In genomic region chr18:32093106-32093511, GRCh38 we compare ENCODE assay signal across 8 cellular contexts. TPM values are rescaled to one million over a fixed set of nuclear protein-coding genes. Genes with fewer than 3 reads are reported as not detected.
DNase-seq lines count a peak whose midpoint lies in the region; ATAC-seq and TF ChIP-seq lines count a peak whose summit lies in the region.

No MANE protein-coding gene starts in this region.

- ATAC-seq in GM18861 (IDR thresholded peaks at IDR 0.05; ENCODE audit: unreplicated experiment) (peak; percentile 36), HG03066 (IDR thresholded peaks at IDR 0.05; ENCODE audit: low read depth, unreplicated experiment) (peak; percentile 31)
- peak; percentile 7 for ATAC-seq in activated CD8-positive, alpha-beta memory T cell treated with anti-CD3 and anti-CD28 coated beads, Interleukin-2, amount 10 ng/mL, durations not matched to agents 7 days and 5 days

- peak; percentile 22 for DNase-seq in AG09319 (ENCODE audit: extremely low read depth, low read depth)
- DNase-seq in NCI-H510A treated with DMSO at 0.1 percent for 48 hours (lab: John Stamatoyannopoulos, UW), result peak; percentile 50
- DNase-seq in activated CD8-positive, alpha-beta memory T cell treated with anti-CD3 and anti-CD28 coated beads, Interleukin-2, amount 10 ng/mL, durations not matched to agents 7 days and 5 days, result peak; percentile 57
- peak; percentile 76 to 82 for DNase-seq in erythroblast (lab: John Stamatoyannopoulos, UW)
- DNase-seq in stomach, result peak; percentile 59

- H3K27me3 ChIP-seq in mononuclear cell (ENCODE audit: insufficient read depth, low read length) (no peaks in the 10 kb centered on the region), stomach (no peaks in the 10 kb centered on the region)

- CTCF ChIA-PET in activated CD8-positive, alpha-beta memory T cell treated with anti-CD3 and anti-CD28 coated beads, Interleukin-2, amount 10 ng/mL, durations not matched to agents 7 days and 5 days (lab: Charles Lee), result interaction anchor here (0.9 to 5.4 kb wide), 6 partner anchors 21 to 150 kb away, joined by 3 to 37 read pairs (median 3); partner anchors contain the start of genes RNF125 and TRAPPC8

- H3K36me3 ChIP-seq in stomach, result peaks cover 0 to 9% (median 2%) of the 10 kb centered on the region in 4 donors

- H3K27ac Mint-ChIP-seq in activated CD8-positive, alpha-beta memory T cell treated with anti-CD3 and anti-CD28 coated beads, Interleukin-2, amount 10 ng/mL, durations not matched to agents 7 days and 5 days, result peak overlapping the region; percentile 94

- peaks cover 40% of the 10 kb centered on the region for H3K4me1 Mint-ChIP-seq in activated CD8-positive, alpha-beta memory T cell treated with anti-CD3 and anti-CD28 coated beads, Interleukin-2, amount 10 ng/mL, durations not matched to agents 7 days and 5 days

- peak overlapping the region; percentile 97 for H3K4me3 Mint-ChIP-seq in activated CD8-positive, alpha-beta memory T cell treated with anti-CD3 and anti-CD28 coated beads, Interleukin-2, amount 10 ng/mL, durations not matched to agents 7 days and 5 days

- no peak for TF ChIP-seq CTCF in AG09319 (IDR thresholded peaks at IDR 0.05; ENCODE audit: low read depth, low read length)
- no peak for TF ChIP-seq CTCF in stomach (IDR thresholded peaks at IDR 0.05)

- peak overlapping the region; percentile 98 to 100 (median 99) for H3K27ac ChIP-seq in stomach

- TF ChIP-seq POLR2A in erythroblast (IDR thresholded peaks at IDR 0.05; ENCODE audit: low read length) (no peak), stomach (IDR thresholded peaks at IDR 0.05) (no peak)

- H3K27me3 Mint-ChIP-seq in activated CD8-positive, alpha-beta memory T cell treated with anti-CD3 and anti-CD28 coated beads, Interleukin-2, amount 10 ng/mL, durations not matched to agents 7 days and 5 days, result no peaks in the 10 kb centered on the region

- peaks cover 37% of the 10 kb centered on the region for H3K36me3 Mint-ChIP-seq in activated CD8-positive, alpha-beta memory T cell treated with anti-CD3 and anti-CD28 coated beads, Interleukin-2, amount 10 ng/mL, durations not matched to agents 7 days and 5 days

- 0 to 1% (median 1%) methylated on average over 29 to 32 of the region's 32 CpGs for WGBS in stomach, 5 donors

- H3K9me3 ChIP-seq in mononuclear cell (ENCODE audit: low read depth, low read length), result no peaks in the 10 kb centered on the region
- H3K9me3 ChIP-seq in stomach, result no peaks in the 10 kb centered on the region

- intact Hi-C loops in stomach (cut with DNase I; ENCODE audit: low total_unique reads), result loop anchor here (10.0 kb wide), 1 partner anchor 148 kb away; the partner anchor contains the start of gene TRAPPC8

- H3K9me3 Mint-ChIP-seq in activated CD8-positive, alpha-beta memory T cell treated with anti-CD3 and anti-CD28 coated beads, Interleukin-2, amount 10 ng/mL, durations not matched to agents 7 days and 5 days (ENCODE audit: low read depth), result no peaks in the 10 kb centered on the region

- H3K4me3 ChIP-seq in mononuclear cell (ENCODE audit: low read length) (peak overlapping the region; percentile 90), stomach (peak overlapping the region; percentile 92 to 99 (median 92))

- TF ChIP-seq EP300 in stomach (IDR thresholded peaks at IDR 0.05), result no peak

- H3K4me1 ChIP-seq in mononuclear cell (ENCODE audit: insufficient read depth, low read length) (peaks cover 52% of the 10 kb centered on the region), stomach (peaks cover 22 to 52% (median 41%) of the 10 kb centered on the region in 4 donors)

RNA-seq across cellular contexts. Expression of gene RNF138, which starts 1.4 kb away (rescaled TPM):
- 10 to 100 TPM; 62.1 to 72.9 TPM for total RNA-seq in activated CD8-positive, alpha-beta memory T cell treated with anti-CD3 and anti-CD28 coated beads, Interleukin-2, amount 10 ng/mL, durations not matched to agents 7 days and 5 days
- total RNA-seq in mononuclear cell, result 204 TPM
- 10 to 100 TPM in 4 of 5 donors, not detected in 1; 11.2 to 42.2 (median 22.1) TPM for total RNA-seq in stomach
- 10 to 100 TPM in 2 of 3 donors, 1 to 10 TPM in 1; 8.5 to 16.0 (median 12.4) TPM for polyA plus RNA-seq in stomach

Comparison
In these comparisons a context has a peak if more than half of its experiments do, and no peak if none do; other contexts are left out.
1. Peak in every context shown above with its lines: DNase-seq, ATAC-seq, H3K4me3 ChIP-seq and H3K27ac ChIP-seq.
2. DNase-seq: peak in every context shown above with its lines; median percentile 79 in erythroblast; 59 in stomach; 57 in activated CD8-positive, alpha-beta memory T cell treated with anti-CD3 and anti-CD28 coated beads, Interleukin-2, amount 10 ng/mL, durations not matched to agents 7 days and 5 days; 50 in NCI-H510A treated with DMSO at 0.1 percent for 48 hours; 22 in AG09319.